Comparison of ENCODE assay signal across 8 cellular contexts in the genomic region with DNA sequence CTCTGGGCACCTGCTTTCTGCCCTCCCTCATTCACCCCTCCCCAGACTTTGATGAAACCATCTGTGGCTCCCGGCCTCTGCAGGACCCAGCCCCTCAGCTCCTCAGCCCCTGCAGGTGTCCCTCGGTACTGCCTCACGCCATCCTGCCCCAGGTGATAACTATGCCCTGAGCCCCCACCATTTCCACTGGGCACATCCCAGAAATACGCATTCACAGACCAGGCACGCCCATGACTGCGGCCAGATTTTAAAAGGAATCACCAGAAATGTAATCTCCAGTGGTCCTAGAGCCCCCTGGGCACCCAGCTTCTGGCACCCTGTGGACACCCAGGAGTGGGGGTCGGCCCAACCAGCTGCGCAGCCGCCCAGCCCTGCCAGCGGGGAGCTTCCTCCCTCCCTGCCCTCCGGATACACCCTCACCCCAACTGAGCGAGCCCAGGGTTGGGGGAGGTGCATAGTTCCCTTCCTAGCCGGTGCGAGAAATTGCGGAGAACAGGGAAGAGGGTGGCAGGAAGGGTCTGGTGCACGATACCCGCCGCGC. TPM values are rescaled to one million over a fixed set of nuclear protein-coding genes. Genes with fewer than 3 reads are reported as not detected.
A peak's percentile ranks its signal among the peaks of the same experiment; 100 is the strongest.
DNase-seq lines count a peak whose midpoint lies in the region; ATAC-seq and TF ChIP-seq lines count a peak whose summit lies in the region.

No MANE protein-coding gene starts in this region.

- H3K79me2 ChIP-seq in PC-3 (ENCODE audit: low read length) = 0 out of 2 replicates have a peak, but pooled peaks cover 4% of the 10 kb centered on the region

- H3K27me3 Mint-ChIP-seq in MCF 10A (ENCODE audit: insufficient read depth, unreplicated experiment) = no peaks in the 10 kb centered on the region

- ATAC-seq in PC-3 (peak; percentile 16), HG02884 (IDR thresholded peaks at IDR 0.05; ENCODE audit: unreplicated experiment) (no peak), GM21825 (IDR thresholded peaks at IDR 0.05; ENCODE audit: unreplicated experiment) (no peak), GM21723 (IDR thresholded peaks at IDR 0.05; ENCODE audit: unreplicated experiment) (no peak)

- intact Hi-C loops in MCF 10A (cut with micrococcal nuclease) = loop anchor here (10.0 kb wide), 1 partner anchor 53 kb away; no protein-coding TSS in a partner anchor
- intact Hi-C loops in breast epithelium (cut with DNase I; ENCODE audit: low total_unique reads) = no loop called here
- intact Hi-C loops in PC-3 (cut with micrococcal nuclease) = no loop called here
- intact Hi-C loops in esophagus muscularis mucosa (cut with DNase I) = no loop called here
- intact Hi-C loops in stomach (cut with DNase I; ENCODE audit: low total_unique reads) = no loop called here

- peak overlapping the region; percentile 43; the same call in 1 of the 2 replicates for H2AFZ ChIP-seq in PC-3 (ENCODE audit: low read length)

- peak overlapping the region; percentile 65 for H3K4me3 Mint-ChIP-seq in MCF 10A (ENCODE audit: unreplicated experiment)

- CTCF ChIA-PET in MCF 10A (lab: Yijun Ruan, JAX) (interaction anchor here (1.7 to 2.0 kb wide), 2 partner anchors 9 to 83 kb away, joined by 4 to 8 read pairs; no protein-coding TSS in a partner anchor), PC-3 (lab: Charles Lee) (interaction anchor here (0.6 kb wide), 1 partner anchor 11 kb away, joined by 3 read pairs; no protein-coding TSS in a partner anchor)

- H3K36me3 ChIP-seq in breast epithelium (no peaks in the 10 kb centered on the region), PC-3 (ENCODE audit: low read depth, low read length) (no peaks in the 10 kb centered on the region), esophagus muscularis mucosa (no peaks in the 10 kb centered on the region), stomach (no peaks in the 10 kb centered on the region)

- H3K27ac ChIP-seq in breast epithelium = no peak overlapping the region
- no peak overlapping the region for H3K27ac ChIP-seq in PC-3 (ENCODE audit: low read length)
- no peak overlapping the region for H3K27ac ChIP-seq in esophagus muscularis mucosa (replicated peaks in 1 of 4)
- no peak overlapping the region for H3K27ac ChIP-seq in stomach

- no peak overlapping the region for H3K9ac ChIP-seq in PC-3 (ENCODE audit: low read length)

- no peak overlapping the region for H3K27ac Mint-ChIP-seq in MCF 10A (ENCODE audit: low read depth, unreplicated experiment)

- no TSS peak for BruUV-seq in MCF 10A (replicated peaks; lab: Mats Ljungman, UMichigan)
- no TSS peak for BruUV-seq in PC-3 (replicated peaks; lab: Mats Ljungman, UMichigan)

- H3K9me3 Mint-ChIP-seq in MCF 10A (ENCODE audit: unreplicated experiment) = no peaks in the 10 kb centered on the region

- WGBS in esophagus muscularis mucosa = 9% methylated on average over 15 of the region's 19 CpGs
- WGBS in stomach, 5 donors = 3 to 7% (median 4%) methylated on average over 9 to 19 of the region's 19 CpGs

- peaks cover 0 to 4% of the 10 kb centered on the region in 2 donors for H3K4me1 ChIP-seq in breast epithelium
- peaks cover 47% of the 10 kb centered on the region for H3K4me1 ChIP-seq in PC-3 (ENCODE audit: insufficient read depth, low read length)
- peaks cover 12 to 66% (median 52%) of the 10 kb centered on the region in 4 donors for H3K4me1 ChIP-seq in esophagus muscularis mucosa
- peaks cover 21 to 48% (median 35%) of the 10 kb centered on the region in 4 donors for H3K4me1 ChIP-seq in stomach

- POLR2A ChIA-PET in MCF 10A (lab: Yijun Ruan, JAX) (interaction anchor here (1.0 to 2.0 kb wide), 6 partner anchors 12 to 88 kb away, joined by 3 to 6 read pairs (median 4); partner anchors contain the start of gene MRGBP), PC-3 (lab: Charles Lee; ENCODE audit: unreplicated experiment) (no interaction called here)

- peak overlapping the region; percentile 86 for H3K4me2 ChIP-seq in PC-3 (ENCODE audit: low read length)

- no peaks in the 10 kb centered on the region for H3K9me2 ChIP-seq in PC-3 (replicated peaks; ENCODE audit: low read length)

- no peak for TF ChIP-seq EP300 in esophagus muscularis mucosa (IDR thresholded peaks at IDR 0.05)
- TF ChIP-seq EP300 in stomach (IDR thresholded peaks at IDR 0.05) = no peak

- H3K4me1 Mint-ChIP-seq in MCF 10A (ENCODE audit: insufficient read depth, unreplicated experiment) = peaks cover 44% of the 10 kb centered on the region

- H3K36me3 Mint-ChIP-seq in MCF 10A (ENCODE audit: insufficient read depth, unreplicated experiment) = no peaks in the 10 kb centered on the region

- H3K4me3 ChIP-seq in breast epithelium = peak overlapping the region in 1 of 3 donors; percentile 19
- peak overlapping the region; percentile 64 for H3K4me3 ChIP-seq in PC-3 (ENCODE audit: low read length)
- H3K4me3 ChIP-seq in esophagus muscularis mucosa = peak overlapping the region in 3 of 4 donors; percentile 15 to 30 (median 29)
- H3K4me3 ChIP-seq in stomach = peak overlapping the region in 3 of 4 donors; percentile 3 to 33 (median 32)

- no peak for TF ChIP-seq POLR2A in breast epithelium (IDR thresholded peaks at IDR 0.05)
- TF ChIP-seq POLR2A in esophagus muscularis mucosa (IDR thresholded peaks at IDR 0.05; ENCODE audit: low read depth) = no peak
- TF ChIP-seq POLR2A in stomach (IDR thresholded peaks at IDR 0.05) = no peak

- DNase-seq in MCF 10A (ENCODE audit: unreplicated experiment) = peak; percentile 43
- DNase-seq in breast epithelium (ENCODE audit: low spot score in 2 of 2) = no peak
- peak; percentile 56 for DNase-seq in PC-3
- DNase-seq in esophagus muscularis mucosa (ENCODE audit: extremely low spot score) = no peak
- no peak for DNase-seq in stomach

- peaks cover 6% of the 10 kb centered on the region for H3F3A ChIP-seq in PC-3 (ENCODE audit: low read length, unreplicated experiment)

- no peaks in the 10 kb centered on the region for H4K20me1 ChIP-seq in PC-3 (ENCODE audit: low read length)

- peak; percentile 54 for TF ChIP-seq CTCF in MCF 10A (IDR thresholded peaks at IDR 0.05; ENCODE audit: unreplicated experiment)
- TF ChIP-seq CTCF in breast epithelium (IDR thresholded peaks at IDR 0.05) = no peak
- peak; percentile 56 for TF ChIP-seq CTCF in PC-3 (conservative IDR thresholded peaks at IDR 0.05; ENCODE audit: low read depth, low read length)
- peak in 1 of 3 experiments; percentile 9 for TF ChIP-seq CTCF in esophagus muscularis mucosa (IDR thresholded peaks at IDR 0.05)
- no peak for TF ChIP-seq CTCF in stomach (IDR thresholded peaks at IDR 0.05)

- H3K9me3 ChIP-seq in breast epithelium = no peaks in the 10 kb centered on the region
- no peaks in the 10 kb centered on the region for H3K9me3 ChIP-seq in PC-3 (ENCODE audit: low read length)
- H3K9me3 ChIP-seq in esophagus muscularis mucosa = no peaks in the 10 kb centered on the region
- no peaks in the 10 kb centered on the region for H3K9me3 ChIP-seq in stomach

- H3K27me3 ChIP-seq in breast epithelium = peaks cover 4 to 63% of the 10 kb centered on the region in 2 donors
- 0 out of 2 replicates have a peak, but pooled peaks cover 3% of the 10 kb centered on the region for H3K27me3 ChIP-seq in PC-3 (ENCODE audit: low read length)
- H3K27me3 ChIP-seq in esophagus muscularis mucosa = peaks cover 2 to 58% (median 34%) of the 10 kb centered on the region in 4 donors
- peaks cover 24 to 82% (median 47%) of the 10 kb centered on the region in 3 donors for H3K27me3 ChIP-seq in stomach

RNA-seq across cellular contexts. Expression of gene NTSR1, which starts 0.6 kb away (rescaled TPM):
- 4.5 and 6.2 TPM in 2 replicates for total RNA-seq in MCF 10A (2022)
- under 1 TPM in 1 of 3 donors, not detected in 2; under 0.01 TPM for total RNA-seq in breast epithelium
- 7.8 and 10.6 TPM in 2 replicates for total RNA-seq in PC-3 (2014; rRNA removed)
- 1 to 10 TPM in 1 of 4 donors, under 1 TPM in 3; 0.42 to 1.6 (median 0.80) TPM for total RNA-seq in esophagus muscularis mucosa
- total RNA-seq in stomach = 10 to 100 TPM in 1 of 5 donors, not detected in 4; 15.9 TPM
- under 1 TPM in 2 of 3 donors, not detected in 1; 0.06 to 0.28 TPM for polyA plus RNA-seq in stomach

Comparison
In these comparisons a context has a peak if more than half of its experiments do, and no peak if none do; other contexts are left out.
1. DNase-seq: peak in MCF 10A (single experiment) and PC-3 (single experiment); none in breast epithelium (0 of 2), esophagus muscularis mucosa (single experiment) and stomach (single experiment).
2. CTCF ChIP-seq: peak in MCF 10A (single experiment) and PC-3 (single experiment); none in breast epithelium (0 of 3) and stomach (0 of 7).